ENCODE assay signal across 8 cellular contexts in genomic region chr2:197434541-197435513, GRCh38. TPM values are rescaled to one million over a fixed set of nuclear protein-coding genes. Genes with fewer than 3 reads are reported as not detected.
A peak's percentile ranks its signal among the peaks of the same experiment; 100 is the strongest.
DNase-seq lines count a peak whose midpoint lies in the region; ATAC-seq and TF ChIP-seq lines count a peak whose summit lies in the region.

SF3B1 (minus strand) TSS chr2:197435028; CDS start chr2:197434999, 29 bp downstream.

- in situ Hi-C loops in KBM-7 (cut with MboI; ENCODE audit: low pct_unique_long_range_greater_than_20kb, low sequenced_read_pairs) = no loop called here

- H3K27me3 ChIP-seq in mucosa of rectum (ENCODE audit: control insufficient read depth in 2 of 2, insufficient read depth in 2 of 2, low read length in 2 of 2) = no peaks in the 10 kb centered on the region

- peaks cover 0 to under 1% of the 10 kb centered on the region in 2 donors for H3K36me3 ChIP-seq in mucosa of rectum (ENCODE audit: control insufficient read depth in 2 of 2, insufficient read depth in 2 of 2, low read length in 2 of 2)

- DNase-seq in DMS153 treated with DMSO at 0.1 percent for 48 hours (lab: John Stamatoyannopoulos, UW; ENCODE audit: unreplicated experiment) (peak; percentile 95), KBM-7 (peak; percentile 99), erythroblast (lab: John Stamatoyannopoulos, UW) (peak; percentile 99)
- DNase-seq in activated T-cell treated with anti-CD3 and anti-CD28 coated beads, Interleukin-2, amount 50 U/mL, for 24 hours = peak; percentile 98
- peak; percentile 99 for DNase-seq in stimulated activated CD8-positive, alpha-beta memory T cell treated with anti-CD3 and anti-CD28 coated beads, Interleukin-4, amount 100 ng/mL, for 48 hours

- peak; percentile 93 for ATAC-seq in GM21717 (IDR thresholded peaks at IDR 0.05; ENCODE audit: unreplicated experiment)

- peak within 1 kb of the TSS; percentile 100 for H3K27ac Mint-ChIP-seq in activated T-cell treated with anti-CD3 and anti-CD28 coated beads, Interleukin-2, amount 50 U/mL, for 24 hours

- peak within 1 kb of the TSS; percentile 95 for H3K4me3 Mint-ChIP-seq in activated T-cell treated with anti-CD3 and anti-CD28 coated beads, Interleukin-2, amount 50 U/mL, for 24 hours

- peak within 1 kb of the TSS; percentile 98 to 99 for H3K27ac ChIP-seq in mucosa of rectum (ENCODE audit: low read depth in 2 of 2, low read length in 2 of 2)

- peak within 1 kb of the TSS; percentile 97 for H3K4me3 ChIP-seq in mucosa of rectum (ENCODE audit: low read length in 2 of 2)

- no peaks in the 10 kb centered on the region for H3K9me3 ChIP-seq in mucosa of rectum (ENCODE audit: control insufficient read depth in 2 of 2, low read length in 2 of 2)

- TF ChIP-seq POLR2A in erythroblast (IDR thresholded peaks at IDR 0.05; ENCODE audit: low read length) = peak; percentile 99

- H3K4me1 Mint-ChIP-seq in activated T-cell treated with anti-CD3 and anti-CD28 coated beads, Interleukin-2, amount 50 U/mL, for 24 hours (ENCODE audit: low read depth) = peaks cover 47% of the 10 kb centered on the region

- peaks cover 54% of the 10 kb centered on the region for H3K36me3 Mint-ChIP-seq in activated T-cell treated with anti-CD3 and anti-CD28 coated beads, Interleukin-2, amount 50 U/mL, for 24 hours (ENCODE audit: low read depth)

- H3K9ac ChIP-seq in mucosa of rectum (ENCODE audit: low read depth in 1 of 2, low read length in 2 of 2) = peak within 1 kb of the TSS; percentile 98 to 100

- H3K27me3 Mint-ChIP-seq in activated T-cell treated with anti-CD3 and anti-CD28 coated beads, Interleukin-2, amount 50 U/mL, for 24 hours = no peaks in the 10 kb centered on the region

- no peaks in the 10 kb centered on the region for H3K9me3 Mint-ChIP-seq in activated T-cell treated with anti-CD3 and anti-CD28 coated beads, Interleukin-2, amount 50 U/mL, for 24 hours

- H3K4me1 ChIP-seq in mucosa of rectum (ENCODE audit: control insufficient read depth in 2 of 2, insufficient read depth in 2 of 2, low read length in 2 of 2) = peaks cover 15 to 25% of the 10 kb centered on the region in 2 donors

TF ChIP-seq in PFSK-1, 5 proteins besides CTCF, POLR2A, EP300 and RAD21:
- TF ChIP-seq REST (IDR thresholded peaks at IDR 0.05; ENCODE audit: insufficient read depth in 1 of 2, low read depth in 2 of 2, low read length in 2 of 2) (peak in 1 of 2 experiments; percentile 39; a peak in 1 of 4 replicates), SIN3A (IDR thresholded peaks at IDR 0.05; ENCODE audit: borderline replicate concordance, insufficient read depth, low read length) (no peak), POLR2AphosphoS5 (IDR thresholded peaks at IDR 0.05; ENCODE audit: low read depth, low read length) (peak; percentile 97), TAF1 (IDR thresholded peaks at IDR 0.05; ENCODE audit: borderline replicate concordance, insufficient read depth, low read length) (peak; percentile 94), FOXP2 (optimal IDR thresholded peaks at IDR 0.05; ENCODE audit: borderline replicate concordance, extremely low read depth, extremely low read length, insufficient read depth) (peak; percentile 10)

RNA-seq across cellular contexts. Expression of gene SF3B1, which starts in this region (rescaled TPM):
- 50.3 TPM for polyA plus RNA-seq in PFSK-1 (2012; ENCODE audit: insufficient read length, low read depth)

Comparison
In these comparisons a context has a peak if more than half of its experiments do, and no peak if none do; other contexts are left out.
1. Peak in every context shown above with its lines: DNase-seq, ATAC-seq, H3K4me3 ChIP-seq and H3K27ac ChIP-seq.